ENCODE assay signal across 1 cellular context in genomic region chr10:74922921-74923320, GRCh38.
TF ChIP-seq lines count a peak whose summit lies in the region.

No MANE protein-coding gene starts in this region.

TF ChIP-seq in GM23338, 12 proteins besides CTCF, POLR2A, EP300 and RAD21 (continued from another document):
- TF ChIP-seq ETS1 (IDR thresholded peaks at IDR 0.05) (no peak), EZH2 (IDR thresholded peaks at IDR 0.05; ENCODE audit: low read depth, unreplicated experiment) (no peak), ZNF331 (CRISPR knock-in tag; IDR thresholded peaks at IDR 0.05; ENCODE audit: low read depth) (no peak), ZNF114 (CRISPR knock-in tag; IDR thresholded peaks at IDR 0.05) (no peak), STAT1 (IDR thresholded peaks at IDR 0.05; ENCODE audit: unreplicated experiment) (no peak)
